ENCODE assay signal across 1 cellular context in genomic region chr17:80259642-80260535, GRCh38.
TF ChIP-seq lines count a peak whose summit lies in the region.

No MANE protein-coding gene starts in this region.

TF ChIP-seq in HEK293, 187 proteins besides CTCF, POLR2A, EP300 and RAD21 (continued from another document):
- TF ChIP-seq, protein P1, sequence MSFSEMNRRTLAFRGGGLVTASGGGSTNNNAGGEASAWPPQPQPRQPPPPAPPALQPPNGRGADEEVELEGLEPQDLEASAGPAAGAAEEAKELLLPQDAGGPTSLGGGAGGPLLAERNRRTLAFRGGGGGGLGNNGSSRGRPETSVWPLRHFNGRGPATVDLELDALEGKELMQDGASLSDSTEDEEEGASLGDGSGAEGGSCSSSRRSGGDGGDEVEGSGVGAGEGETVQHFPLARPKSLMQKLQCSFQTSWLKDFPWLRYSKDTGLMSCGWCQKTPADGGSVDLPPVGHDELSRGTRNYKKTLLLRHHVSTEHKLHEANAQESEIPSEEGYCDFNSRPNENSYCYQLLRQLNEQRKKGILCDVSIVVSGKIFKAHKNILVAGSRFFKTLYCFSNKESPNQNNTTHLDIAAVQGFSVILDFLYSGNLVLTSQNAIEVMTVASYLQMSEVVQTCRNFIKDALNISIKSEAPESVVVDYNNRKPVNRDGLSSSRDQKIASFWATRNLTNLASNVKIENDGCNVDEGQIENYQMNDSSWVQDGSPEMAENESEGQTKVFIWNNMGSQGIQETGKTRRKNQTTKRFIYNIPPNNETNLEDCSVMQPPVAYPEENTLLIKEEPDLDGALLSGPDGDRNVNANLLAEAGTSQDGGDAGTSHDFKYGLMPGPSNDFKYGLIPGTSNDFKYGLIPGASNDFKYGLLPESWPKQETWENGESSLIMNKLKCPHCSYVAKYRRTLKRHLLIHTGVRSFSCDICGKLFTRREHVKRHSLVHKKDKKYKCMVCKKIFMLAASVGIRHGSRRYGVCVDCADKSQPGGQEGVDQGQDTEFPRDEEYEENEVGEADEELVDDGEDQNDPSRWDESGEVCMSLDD (tag by site-specific recombination; IDR thresholded peaks at IDR 0.05), result 0 out of 2 replicates have a peak, but pooled peaks have one; percentile 42
- no peak for TF ChIP-seq ZNF114 (tag by site-specific recombination; IDR thresholded peaks at IDR 0.05)
- peak; percentile 24; the same call in 1 of the 2 replicates for TF ChIP-seq ZBTB48 (tag by site-specific recombination; IDR thresholded peaks at IDR 0.05)
- TF ChIP-seq PRDM1 (tag by site-specific recombination; IDR thresholded peaks at IDR 0.05), result no peak
- peak; percentile 58; the same call in 1 of the 2 replicates for TF ChIP-seq ZNF677 (tag by site-specific recombination; IDR thresholded peaks at IDR 0.05)
- TF ChIP-seq ZNF112 (tag by site-specific recombination; IDR thresholded peaks at IDR 0.05), result no peak
- TF ChIP-seq, protein P2, sequence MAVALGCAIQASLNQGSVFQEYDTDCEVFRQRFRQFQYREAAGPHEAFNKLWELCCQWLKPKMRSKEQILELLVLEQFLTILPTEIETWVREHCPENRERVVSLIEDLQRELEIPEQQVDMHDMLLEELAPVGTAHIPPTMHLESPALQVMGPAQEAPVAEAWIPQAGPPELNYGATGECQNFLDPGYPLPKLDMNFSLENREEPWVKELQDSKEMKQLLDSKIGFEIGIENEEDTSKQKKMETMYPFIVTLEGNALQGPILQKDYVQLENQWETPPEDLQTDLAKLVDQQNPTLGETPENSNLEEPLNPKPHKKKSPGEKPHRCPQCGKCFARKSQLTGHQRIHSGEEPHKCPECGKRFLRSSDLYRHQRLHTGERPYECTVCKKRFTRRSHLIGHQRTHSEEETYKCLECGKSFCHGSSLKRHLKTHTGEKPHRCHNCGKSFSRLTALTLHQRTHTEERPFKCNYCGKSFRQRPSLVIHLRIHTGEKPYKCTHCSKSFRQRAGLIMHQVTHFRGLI (tag by site-specific recombination; IDR thresholded peaks at IDR 0.05), result no peak
- TF ChIP-seq ZBTB26 (tag by site-specific recombination; optimal IDR thresholded peaks at IDR 0.05), result peak; percentile 47
- peak; percentile 28 for TF ChIP-seq PATZ1 (tag by site-specific recombination; IDR thresholded peaks at IDR 0.05)
- TF ChIP-seq ZNF366 (tag by site-specific recombination; conservative IDR thresholded peaks at IDR 0.05), result peak; percentile 53
- peak; percentile 42; the same call in 1 of the 2 replicates for TF ChIP-seq IKZF3 (tag by site-specific recombination; IDR thresholded peaks at IDR 0.05)
- TF ChIP-seq ZNF274 (IDR thresholded peaks at IDR 0.05; ENCODE audit: low read length), result no peak
- no peak for TF ChIP-seq ZNF274 (tag by site-specific recombination; IDR thresholded peaks at IDR 0.05; ENCODE audit: borderline replicate concordance)
- TF ChIP-seq ZSCAN23 (tag by site-specific recombination; IDR thresholded peaks at IDR 0.05), result no peak
- TF ChIP-seq ZNF660 (tag by site-specific recombination; IDR thresholded peaks at IDR 0.05), result peak; percentile 55; the same call in 1 of the 2 replicates
- peak; percentile 14; the same call in 1 of the 2 replicates for TF ChIP-seq ZBTB8A (tag by site-specific recombination; IDR thresholded peaks at IDR 0.05)
- no peak for TF ChIP-seq ZNF292 (tag by site-specific recombination; IDR thresholded peaks at IDR 0.05; ENCODE audit: borderline replicate concordance, low read depth)
- TF ChIP-seq KLF8 (tag by site-specific recombination; IDR thresholded peaks at IDR 0.05), result peak; percentile 26; the same call in 1 of the 2 replicates
- TF ChIP-seq GLIS1 (tag by site-specific recombination; IDR thresholded peaks at IDR 0.05), result peak; percentile 54
- TF ChIP-seq ZNF174 (tag by site-specific recombination; IDR thresholded peaks at IDR 0.05), result no peak
